ENCODE assay signal across 1 cellular context in the genomic region with DNA sequence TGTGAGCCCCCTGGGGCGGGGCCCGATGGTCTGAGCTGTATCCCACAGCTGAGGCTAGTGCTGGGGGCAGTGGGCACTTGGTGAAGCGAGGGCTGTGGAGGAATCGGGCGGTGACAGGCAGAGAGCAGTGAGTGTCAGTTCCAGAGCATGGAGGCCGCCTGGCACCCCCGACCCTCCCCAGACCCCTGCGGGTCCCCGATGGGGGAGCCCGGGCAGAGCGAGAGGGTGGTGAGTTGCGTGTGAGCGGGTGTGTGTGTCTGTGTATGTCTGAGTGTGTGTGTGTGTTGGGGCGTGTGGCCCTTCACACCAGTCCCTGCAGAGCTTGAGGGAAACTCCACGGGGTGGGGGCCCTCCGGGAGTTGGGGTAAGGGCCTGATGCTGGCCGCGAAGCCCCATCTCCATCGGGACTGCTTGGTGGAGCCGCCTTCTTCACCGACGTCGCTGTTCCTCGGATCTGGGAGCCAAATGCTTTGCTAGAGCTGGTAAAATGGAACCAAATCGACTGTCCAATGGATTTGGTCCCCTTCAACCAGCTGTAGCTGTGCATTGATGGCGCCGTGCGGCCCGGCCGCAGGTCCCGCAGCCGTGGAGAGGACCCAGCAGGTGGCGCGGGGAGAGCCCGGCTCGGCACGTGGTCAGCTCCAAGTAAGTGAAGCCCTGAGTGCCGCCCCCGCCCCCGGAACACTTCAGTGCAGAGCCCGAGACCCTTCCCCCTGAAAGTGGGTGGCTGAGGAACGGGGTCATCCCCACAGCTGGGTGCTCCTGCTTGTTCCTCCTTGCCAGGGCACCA.
TF ChIP-seq lines count a peak whose summit lies in the region.

No MANE protein-coding gene starts in this region.

TF ChIP-seq in K562, 482 proteins besides CTCF, POLR2A, EP300 and RAD21 (continued from another document):
- TF ChIP-seq, protein P1, sequence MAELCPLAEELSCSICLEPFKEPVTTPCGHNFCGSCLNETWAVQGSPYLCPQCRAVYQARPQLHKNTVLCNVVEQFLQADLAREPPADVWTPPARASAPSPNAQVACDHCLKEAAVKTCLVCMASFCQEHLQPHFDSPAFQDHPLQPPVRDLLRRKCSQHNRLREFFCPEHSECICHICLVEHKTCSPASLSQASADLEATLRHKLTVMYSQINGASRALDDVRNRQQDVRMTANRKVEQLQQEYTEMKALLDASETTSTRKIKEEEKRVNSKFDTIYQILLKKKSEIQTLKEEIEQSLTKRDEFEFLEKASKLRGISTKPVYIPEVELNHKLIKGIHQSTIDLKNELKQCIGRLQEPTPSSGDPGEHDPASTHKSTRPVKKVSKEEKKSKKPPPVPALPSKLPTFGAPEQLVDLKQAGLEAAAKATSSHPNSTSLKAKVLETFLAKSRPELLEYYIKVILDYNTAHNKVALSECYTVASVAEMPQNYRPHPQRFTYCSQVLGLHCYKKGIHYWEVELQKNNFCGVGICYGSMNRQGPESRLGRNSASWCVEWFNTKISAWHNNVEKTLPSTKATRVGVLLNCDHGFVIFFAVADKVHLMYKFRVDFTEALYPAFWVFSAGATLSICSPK (IDR thresholded peaks at IDR 0.05; ENCODE audit: borderline replicate concordance), result no peak
- TF ChIP-seq, protein P2, sequence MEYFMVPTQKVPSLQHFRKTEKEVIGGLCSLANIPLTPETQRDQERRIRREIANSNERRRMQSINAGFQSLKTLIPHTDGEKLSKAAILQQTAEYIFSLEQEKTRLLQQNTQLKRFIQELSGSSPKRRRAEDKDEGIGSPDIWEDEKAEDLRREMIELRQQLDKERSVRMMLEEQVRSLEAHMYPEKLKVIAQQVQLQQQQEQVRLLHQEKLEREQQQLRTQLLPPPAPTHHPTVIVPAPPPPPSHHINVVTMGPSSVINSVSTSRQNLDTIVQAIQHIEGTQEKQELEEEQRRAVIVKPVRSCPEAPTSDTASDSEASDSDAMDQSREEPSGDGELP (CRISPR knock-in tag; IDR thresholded peaks at IDR 0.05; ENCODE audit: borderline replicate concordance), result peak; percentile 42; the same call in 1 of the 2 replicates
